ENCODE assay signal across 2 cellular contexts in the genomic region with DNA sequence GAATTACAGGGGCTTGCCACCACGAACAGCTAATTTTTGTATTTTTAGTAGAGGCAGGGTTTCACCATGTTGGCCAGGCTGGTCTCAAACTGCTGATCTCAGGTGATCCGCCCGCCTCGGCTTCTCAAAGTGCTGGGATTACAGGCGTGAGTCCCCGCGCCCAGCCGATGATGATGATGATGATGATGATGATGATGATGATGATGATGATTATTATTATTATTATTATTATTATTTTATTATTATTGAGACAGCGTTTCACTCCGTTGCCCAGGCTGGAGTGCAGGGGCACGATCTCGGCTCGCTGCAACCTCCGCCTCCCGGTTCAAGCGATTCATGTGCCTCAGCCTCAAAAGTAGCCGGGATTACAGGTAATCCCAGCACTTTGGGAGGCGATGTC.
TF ChIP-seq lines count a peak whose summit lies in the region.
"Not testable (repeated sequence)": the region's sequence is repeated elsewhere in the genome, so short reads cannot be mapped to it uniquely, and the experiment has no call there.

No MANE protein-coding gene starts in this region.

TF ChIP-seq in HEK293, 187 proteins besides CTCF, POLR2A, EP300 and RAD21:
- TF ChIP-seq, protein P1, sequence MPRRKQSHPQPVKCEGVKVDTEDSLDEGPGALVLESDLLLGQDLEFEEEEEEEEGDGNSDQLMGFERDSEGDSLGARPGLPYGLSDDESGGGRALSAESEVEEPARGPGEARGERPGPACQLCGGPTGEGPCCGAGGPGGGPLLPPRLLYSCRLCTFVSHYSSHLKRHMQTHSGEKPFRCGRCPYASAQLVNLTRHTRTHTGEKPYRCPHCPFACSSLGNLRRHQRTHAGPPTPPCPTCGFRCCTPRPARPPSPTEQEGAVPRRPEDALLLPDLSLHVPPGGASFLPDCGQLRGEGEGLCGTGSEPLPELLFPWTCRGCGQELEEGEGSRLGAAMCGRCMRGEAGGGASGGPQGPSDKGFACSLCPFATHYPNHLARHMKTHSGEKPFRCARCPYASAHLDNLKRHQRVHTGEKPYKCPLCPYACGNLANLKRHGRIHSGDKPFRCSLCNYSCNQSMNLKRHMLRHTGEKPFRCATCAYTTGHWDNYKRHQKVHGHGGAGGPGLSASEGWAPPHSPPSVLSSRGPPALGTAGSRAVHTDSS (tag by site-specific recombination; IDR thresholded peaks at IDR 0.05): peak; percentile 94

TF ChIP-seq in HepG2, 621 proteins besides CTCF, POLR2A, EP300 and RAD21:
- peak; percentile 37; the same call in 1 of the 2 replicates for TF ChIP-seq CREB1 (IDR thresholded peaks at IDR 0.05)
- not testable (repeated sequence) for TF ChIP-seq CREB1 (CRISPR knock-in tag; IDR thresholded peaks at IDR 0.05)
